Comparison of ENCODE assay signal across 1 cellular context in the genomic region with DNA sequence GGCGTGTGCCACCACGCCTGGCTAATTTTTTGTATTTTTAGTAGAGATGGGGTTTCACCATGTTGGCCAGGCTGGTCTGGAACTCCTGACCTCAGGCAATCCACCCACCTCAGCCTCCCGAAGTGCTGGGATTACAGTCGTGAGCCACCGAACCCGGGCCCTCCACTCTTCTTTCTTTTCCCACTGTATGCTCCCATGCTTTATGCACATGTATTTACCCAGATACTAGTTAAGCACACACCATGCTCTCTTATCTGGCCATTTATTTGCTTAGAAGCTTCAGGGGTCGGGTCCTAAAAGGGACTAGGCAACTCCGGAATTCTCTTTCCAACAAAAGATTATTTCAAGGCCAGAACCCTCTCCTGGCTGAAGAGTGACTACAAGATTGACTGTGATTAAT. TPM values are rescaled to one million over a fixed set of nuclear protein-coding genes. Genes with fewer than 3 reads are reported as not detected.
"Had no signal": no experiment of that assay in that cellular context is flagged by ENCODE, and none has a peak within 500 bp of the region (broad histone marks: within the 10 kb centered on the region; RNA-seq: fewer than 3 reads in every experiment).

No MANE protein-coding gene starts in this region.

RNA-seq across cellular contexts. Expression of a gene that starts 38.7 kb away (rescaled TPM):
- total RNA-seq: cardiac muscle cell had no signal
